Comparison of ENCODE assay signal across 30 cellular contexts in the genomic region with DNA sequence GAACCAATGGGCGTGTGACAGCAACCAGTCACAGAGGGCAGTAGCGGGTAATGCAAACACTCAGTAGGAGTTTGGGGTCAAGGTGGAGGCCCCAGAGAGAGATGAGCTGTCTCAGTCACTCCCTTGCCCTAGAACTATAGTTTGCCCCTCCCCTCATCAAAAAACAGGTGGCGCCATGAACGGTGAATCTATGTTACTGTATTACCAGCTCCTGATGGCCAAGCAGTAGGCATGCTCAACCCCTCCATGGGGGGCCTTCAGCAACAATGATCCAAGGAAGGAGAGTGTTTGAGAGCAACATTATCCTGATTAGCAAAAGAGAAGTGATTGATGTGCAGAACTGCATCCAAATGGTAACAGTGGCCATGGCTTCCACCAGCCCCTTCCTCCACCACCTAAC. TPM values are rescaled to one million over a fixed set of nuclear protein-coding genes. Genes with fewer than 3 reads are reported as not detected.
DNase-seq lines count a peak whose midpoint lies in the region; ATAC-seq and TF ChIP-seq lines count a peak whose summit lies in the region.
"Had no signal": no experiment of that assay in that cellular context is flagged by ENCODE, and none has a peak within 500 bp of the region (broad histone marks: within the 10 kb centered on the region; RNA-seq: fewer than 3 reads in every experiment).

No MANE protein-coding gene starts in this region.

- peak overlapping the region; percentile 8 for H3K27ac ChIP-seq in CD4-positive, alpha-beta memory T cell (ENCODE audit: low read depth, low read length)
- H3K27ac ChIP-seq in effector memory CD4-positive, alpha-beta T cell (ENCODE audit: insufficient read depth, low read length, poor library complexity, severe bottlenecking) = peak overlapping the region; percentile 23
- no peak overlapping the region for H3K27ac ChIP-seq in right atrium auricular region
- H3K27ac ChIP-seq: 22Rv1, coronary artery, esophagus muscularis mucosa, neural progenitor cell, parathyroid adenoma, SJCRH30, testis had no signal

- peaks cover 0 to 11% (median 6%) of the 10 kb centered on the region in 8 donors for H3K9me3 Mint-ChIP-seq in CD4-positive, alpha-beta memory T cell
- peaks cover 20% of the 10 kb centered on the region for H3K9me3 Mint-ChIP-seq in activated CD8-positive, alpha-beta T cell treated with anti-CD3 and anti-CD28 coated beads for 36 hours

- peak; percentile 24 for DNase-seq in DMS 273 (lab: John Stamatoyannopoulos, UW; ENCODE audit: unreplicated experiment)
- DNase-seq in DMS 273 treated with DMSO at 0.1 percent for 48 hours (lab: John Stamatoyannopoulos, UW) = no peak
- DNase-seq in CD4-positive, alpha-beta memory T cell = no peak
- no peak for DNase-seq in activated CD8-positive, alpha-beta T cell treated with anti-CD3 and anti-CD28 coated beads for 36 hours
- DNase-seq in effector memory CD4-positive, alpha-beta T cell = no peak
- no peak for DNase-seq in stimulated activated naive CD4-positive, alpha-beta T cell (lab: John Stamatoyannopoulos, UW)
- no peak for DNase-seq in right atrium auricular region (ENCODE audit: low spot score)
- DNase-seq: activated CD4-positive, alpha-beta T cell treated with anti-CD3 and anti-CD28 coated beads, Interleukin-2, amount 50 U/mL, for 1 hour; activated gamma-delta T cell treated with Interleukin-2 at 50 U/mL for 16 hours; activated T-cell treated with anti-CD3 and anti-CD28 coated beads for 4 hours; C1 segment of cervical spinal cord; foreskin fibroblast; IMR-90; mesenchymal stem cell; NCI-H1694; NCI-H446 treated with DMSO at 0.1 percent for 48 hours; RPMI8226; SJCRH30; stimulated activated naive CD8-positive, alpha-beta T cell treated with anti-CD3 and anti-CD28 coated beads, Interleukin-15, Interleukin-2, amounts not matched to agents 100 U/mL and 50 U/mL, for 24 hours; SW 1271; T1000; testis had no signal

- no peaks in the 10 kb centered on the region for H3K27me3 Mint-ChIP-seq in CD4-positive, alpha-beta memory T cell
- H3K27me3 Mint-ChIP-seq in activated CD8-positive, alpha-beta T cell treated with anti-CD3 and anti-CD28 coated beads for 36 hours = no peaks in the 10 kb centered on the region

- intact Hi-C loops in CD4-positive, alpha-beta memory T cell (cut with micrococcal nuclease) = no loop called here
- intact Hi-C loops in activated CD8-positive, alpha-beta T cell treated with anti-CD3 and anti-CD28 coated beads for 36 hours (cut with micrococcal nuclease) = no loop called here

- no peak for TF ChIP-seq CTCF in activated CD8-positive, alpha-beta T cell treated with anti-CD3 and anti-CD28 coated beads for 36 hours (IDR thresholded peaks at IDR 0.05)
- no peak for TF ChIP-seq CTCF in right atrium auricular region (IDR thresholded peaks at IDR 0.05)

- POLR2A ChIA-PET in CD4-positive, alpha-beta memory T cell (lab: Charles Lee; ENCODE audit: partially characterized antibody) = interaction anchor here (0.9 to 11.4 kb wide), 15 partner anchors 9 to 199 kb away, joined by 3 to 132 read pairs (median 17); a partner anchor contains a TSS
- POLR2A ChIA-PET in activated CD8-positive, alpha-beta T cell treated with anti-CD3 and anti-CD28 coated beads for 36 hours (lab: Charles Lee) = interaction anchor here (1.0 to 2.9 kb wide), 9 partner anchors 8 to 63 kb away, joined by 3 to 12 read pairs (median 5); a partner anchor contains a TSS

- H3K4me3 ChIP-seq in CD4-positive, alpha-beta memory T cell (ENCODE audit: low read length in 2 of 2) = no peak overlapping the region
- no peak overlapping the region for H3K4me3 ChIP-seq in effector memory CD4-positive, alpha-beta T cell (ENCODE audit: insufficient read depth, low read depth, low read length, poor library complexity, severe bottlenecking)
- H3K4me3 ChIP-seq in right atrium auricular region = no peak overlapping the region
- H3K4me3 ChIP-seq: coronary artery, esophagus muscularis mucosa, neural progenitor cell, SJCRH30, smooth muscle cell, testis had no signal

- H3K36me3 ChIP-seq in CD4-positive, alpha-beta memory T cell (ENCODE audit: insufficient read depth, low read length) = peaks cover 11% of the 10 kb centered on the region
- peaks cover 9% of the 10 kb centered on the region for H3K36me3 ChIP-seq in effector memory CD4-positive, alpha-beta T cell (ENCODE audit: control insufficient read depth, insufficient read depth, low read length)
- no peaks in the 10 kb centered on the region for H3K36me3 ChIP-seq in right atrium auricular region
- H3K36me3 ChIP-seq: esophagus muscularis mucosa, neural progenitor cell, SJCRH30 had no signal

- H3K36me3 Mint-ChIP-seq in CD4-positive, alpha-beta memory T cell = peaks cover 51 to 60% of the 10 kb centered on the region in 2 donors
- H3K36me3 Mint-ChIP-seq in activated CD8-positive, alpha-beta T cell treated with anti-CD3 and anti-CD28 coated beads for 36 hours (ENCODE audit: low read depth) = peaks cover 64% of the 10 kb centered on the region
- H3K36me3 Mint-ChIP-seq: neural progenitor cell had no signal

- H3K27me3 ChIP-seq in CD4-positive, alpha-beta memory T cell (ENCODE audit: insufficient read depth, low read length) = no peaks in the 10 kb centered on the region
- no peaks in the 10 kb centered on the region for H3K27me3 ChIP-seq in effector memory CD4-positive, alpha-beta T cell (replicated peaks; ENCODE audit: control insufficient read depth, insufficient read depth, low read length, poor library complexity, severe bottlenecking)
- H3K27me3 ChIP-seq in right atrium auricular region = no peaks in the 10 kb centered on the region
- H3K27me3 ChIP-seq: testis had no signal

- peaks cover 0 to 4% of the 10 kb centered on the region in 2 donors for H3K9me3 ChIP-seq in CD4-positive, alpha-beta memory T cell (ENCODE audit: control insufficient read depth in 1 of 2, low read length in 2 of 2)
- H3K9me3 ChIP-seq in effector memory CD4-positive, alpha-beta T cell (ENCODE audit: control insufficient read depth, low read length) = no peaks in the 10 kb centered on the region
- no peaks in the 10 kb centered on the region for H3K9me3 ChIP-seq in right atrium auricular region
- H3K9me3 ChIP-seq: esophagus muscularis mucosa, SJCRH30, testis had no signal

- peak overlapping the region in 5 of 8 donors; percentile 9 to 91 (median 89) for H3K4me3 Mint-ChIP-seq in CD4-positive, alpha-beta memory T cell
- no peak overlapping the region for H3K4me3 Mint-ChIP-seq in activated CD8-positive, alpha-beta T cell treated with anti-CD3 and anti-CD28 coated beads for 36 hours
- H3K4me3 Mint-ChIP-seq: neural progenitor cell had no signal

- no peak for ATAC-seq in activated CD8-positive, alpha-beta T cell treated with anti-CD3 and anti-CD28 coated beads for 36 hours
- no peak for ATAC-seq in GM21367 (IDR thresholded peaks at IDR 0.05; ENCODE audit: unreplicated experiment)
- ATAC-seq: left lobe of liver had no signal

- peaks cover 98% of the 10 kb centered on the region for H3K4me1 ChIP-seq in CD4-positive, alpha-beta memory T cell (ENCODE audit: insufficient read depth, low read length)
- peaks cover 82% of the 10 kb centered on the region for H3K4me1 ChIP-seq in effector memory CD4-positive, alpha-beta T cell (ENCODE audit: control insufficient read depth, insufficient read depth, low read length, poor library complexity, severe bottlenecking)
- H3K4me1 ChIP-seq in right atrium auricular region = no peaks in the 10 kb centered on the region
- H3K4me1 ChIP-seq: parathyroid adenoma, SJCRH30, testis had no signal

- H3K4me1 Mint-ChIP-seq in CD4-positive, alpha-beta memory T cell = peaks cover 82 to 97% (median 90%) of the 10 kb centered on the region in 4 donors
- peaks cover 90% of the 10 kb centered on the region for H3K4me1 Mint-ChIP-seq in activated CD8-positive, alpha-beta T cell treated with anti-CD3 and anti-CD28 coated beads for 36 hours (ENCODE audit: low read depth)

- CTCF ChIA-PET in CD4-positive, alpha-beta memory T cell (lab: Charles Lee; ENCODE audit: partially characterized antibody) = interaction anchor here (0.8 to 3.7 kb wide), 8 partner anchors 11 to 111 kb away, joined by 3 to 28 read pairs (median 8); a partner anchor contains a TSS
- CTCF ChIA-PET in activated CD8-positive, alpha-beta T cell treated with anti-CD3 and anti-CD28 coated beads for 36 hours (lab: Charles Lee) = interaction anchor here (0.6 to 3.8 kb wide), 11 partner anchors 7 to 357 kb away, joined by 3 to 20 read pairs (median 3); a partner anchor contains a TSS

- H3K27ac Mint-ChIP-seq in CD4-positive, alpha-beta memory T cell = peak overlapping the region; percentile 24 to 98 (median 92)
- H3K27ac Mint-ChIP-seq in activated CD8-positive, alpha-beta T cell treated with anti-CD3 and anti-CD28 coated beads for 36 hours = peak overlapping the region; percentile 70
- H3K27ac Mint-ChIP-seq: neural progenitor cell had no signal

RNA-seq across cellular contexts. Expression of a gene that starts 30.4 kb away (rescaled TPM):
- total RNA-seq in CD4-positive, alpha-beta memory T cell = 10 to 100 TPM; 83.3 to 90.7 TPM
- 10 to 100 TPM; 67.1 to 81.2 TPM for polyA plus RNA-seq in CD4-positive, alpha-beta memory T cell
- 10 to 100 TPM; 56.3 to 56.4 TPM for total RNA-seq in activated CD8-positive, alpha-beta T cell treated with anti-CD3 and anti-CD28 coated beads for 36 hours
- 1 to 10 TPM; 1.2 to 1.7 TPM for total RNA-seq in right atrium auricular region
- total RNA-seq: smooth muscle cell had no signal

RNA-seq across cellular contexts. Expression of a gene that starts 55.0 kb away (rescaled TPM):
- 1,000 to 10,000 TPM; 1,218 to 1,245 TPM for total RNA-seq in CD4-positive, alpha-beta memory T cell
- 1,000 to 10,000 TPM; 5,559 to 6,561 TPM for polyA plus RNA-seq in CD4-positive, alpha-beta memory T cell
- 1,000 to 10,000 TPM; 2,035 to 2,060 TPM for total RNA-seq in activated CD8-positive, alpha-beta T cell treated with anti-CD3 and anti-CD28 coated beads for 36 hours
- total RNA-seq in right atrium auricular region = 1,000 to 10,000 TPM; 1,113 to 1,769 TPM

Comparison
In these comparisons a context has a peak if more than half of its experiments do, and no peak if none do; other contexts are left out.
1. H3K27ac ChIP-seq: peak in CD4-positive, alpha-beta memory T cell (single experiment) and effector memory CD4-positive, alpha-beta T cell (single experiment); none in right atrium auricular region (0 of 2).
2. RNA of a gene that starts 30.4 kb away (total RNA-seq): 83.3 to 90.7 TPM in CD4-positive, alpha-beta memory T cell and 56.3 to 56.4 TPM in activated CD8-positive, alpha-beta T cell treated with anti-CD3 and anti-CD28 coated beads for 36 hours; 1.2 to 1.7 TPM in right atrium auricular region; every median in the first group is over 10 times any median in the second.